ENCODE assay signal across 24 cellular contexts in genomic region chr2:42976400-42976799, GRCh38.
DNase-seq lines count a peak whose midpoint lies in the region; ATAC-seq, FAIRE-seq and TF ChIP-seq lines count a peak whose summit lies in the region.
"Had no signal": no experiment of that assay in that cellular context is flagged by ENCODE, and none has a peak within 500 bp of the region (broad histone marks: within the 10 kb centered on the region; RNA-seq: fewer than 3 reads in every experiment).

No MANE protein-coding gene starts in this region.

- DNase-seq in activated naive CD8-positive, alpha-beta T cell treated with anti-CD3 and anti-CD28 coated beads, Interleukin-2, amount 10 ng/mL, durations not matched to agents 7 days and 5 days: peak; percentile 23
- no peak for DNase-seq in activated naive CD8-positive, alpha-beta T cell treated with anti-CD3 and anti-CD28 coated beads, Interleukin-2, amount 50 U/mL, for 24 hours
- no peak for DNase-seq in foreskin keratinocyte
- DNase-seq in pancreas: peak in 1 of 6 donors; percentile 47
- no peak for DNase-seq in vagina (ENCODE audit: extremely low spot score in 2 of 2)
- DNase-seq in colonic mucosa: no peak
- DNase-seq in caudate nucleus (lab: John Stamatoyannopoulos, UW): no peak
- DNase-seq: activated CD4-positive, alpha-beta T cell treated with anti-CD3 and anti-CD28 coated beads for 4 hours; CD4-positive, CD25-positive, alpha-beta regulatory T cell; GF-D8; left ventricle myocardium superior; NCI-H1436 treated with DMSO at 0.1 percent for 48 hours; NCI-H2171 treated with DMSO at 0.1 percent for 48 hours; NCI-H526 treated with DMSO at 0.1 percent for 48 hours; stimulated activated CD4-positive, alpha-beta T cell treated with anti-CD3 and anti-CD28 coated beads, Interleukin-2, amount 100 ng/mL, for 24 hours; stimulated activated naive CD4-positive, alpha-beta T cell treated with Interleukin-2 at 50 U/mL for 16 hours; SW 1271; transverse colon had no signal

- H3K36me3 ChIP-seq in pancreas (no peaks in the 10 kb centered on the region), vagina (no peaks in the 10 kb centered on the region), colonic mucosa (no peaks in the 10 kb centered on the region)
- H3K36me3 ChIP-seq: transverse colon had no signal

- FAIRE-seq in pancreas (lab: Jason Lieb, UNC): no peak
- FAIRE-seq: A204.1, bronchial epithelial cell had no signal

- H3K27me3 ChIP-seq in foreskin keratinocyte (no peaks in the 10 kb centered on the region), pancreas (no peaks in the 10 kb centered on the region), vagina (no peaks in the 10 kb centered on the region), colonic mucosa (no peaks in the 10 kb centered on the region)
- H3K27me3 ChIP-seq: dorsolateral prefrontal cortex, transverse colon had no signal

- H3K9ac ChIP-seq in colonic mucosa (ENCODE audit: low read depth in 2 of 2, low read length in 2 of 2): no peak overlapping the region

- POLR2A ChIA-PET in activated naive CD8-positive, alpha-beta T cell treated with anti-CD3 and anti-CD28 coated beads, Interleukin-2, amount 10 ng/mL, durations not matched to agents 7 days and 5 days (lab: Charles Lee): interaction anchor here (0.6 kb wide), 1 partner anchor 619 kb away, joined by 3 read pairs; the partner anchor contains the start of gene THADA

- no peaks in the 10 kb centered on the region for H3K9me3 Mint-ChIP-seq in activated naive CD8-positive, alpha-beta T cell treated with anti-CD3 and anti-CD28 coated beads, Interleukin-2, amount 10 ng/mL, durations not matched to agents 7 days and 5 days
- no peaks in the 10 kb centered on the region for H3K9me3 Mint-ChIP-seq in activated naive CD8-positive, alpha-beta T cell treated with anti-CD3 and anti-CD28 coated beads, Interleukin-2, amount 50 U/mL, for 24 hours
- H3K9me3 Mint-ChIP-seq: activated T-helper 1 cell treated with anti-CD3 and anti-CD28 coated beads, Interleukin-12 subunit alpha, Interleukin-12 subunit beta, Interleukin-2, Interleukin-4 antibody, amounts not matched to agents 30 ng/mL and 10 ng/mL and 1 ng/mL, durations not matched to agents 14 hours and 24 hours and 36 hours; CD4-positive, CD25-positive, alpha-beta regulatory T cell had no signal

- H3K4me3 ChIP-seq in pancreas (no peak overlapping the region), vagina (no peak overlapping the region), colonic mucosa (no peak overlapping the region)
- H3K4me3 ChIP-seq: transverse colon had no signal

- H3K27ac ChIP-seq in foreskin keratinocyte: peak overlapping the region; percentile 14
- peak overlapping the region in 3 of 4 donors; percentile 17 to 84 (median 81) for H3K27ac ChIP-seq in pancreas
- H3K27ac ChIP-seq in vagina: peak overlapping the region; percentile 37
- no peak overlapping the region for H3K27ac ChIP-seq in colonic mucosa
- no peak overlapping the region for H3K27ac ChIP-seq in caudate nucleus (ENCODE audit: low read depth, low read length)

- H3K4me1 ChIP-seq in foreskin keratinocyte: peaks cover 15% of the 10 kb centered on the region
- H3K4me1 ChIP-seq in pancreas: peaks cover 25 to 46% (median 43%) of the 10 kb centered on the region in 3 donors
- peaks cover 20% of the 10 kb centered on the region for H3K4me1 ChIP-seq in vagina
- H3K4me1 ChIP-seq in colonic mucosa: peaks cover 6% of the 10 kb centered on the region

- no peak for ATAC-seq in activated naive CD8-positive, alpha-beta T cell treated with anti-CD3 and anti-CD28 coated beads, Interleukin-2, amount 10 ng/mL, durations not matched to agents 7 days and 5 days (ENCODE audit: low read depth)
- ATAC-seq in activated naive CD8-positive, alpha-beta T cell treated with anti-CD3 and anti-CD28 coated beads, Interleukin-2, amount 50 U/mL, for 24 hours: no peak
- ATAC-seq in foreskin keratinocyte (no peak), pancreas (no peak), GM21619 (IDR thresholded peaks at IDR 0.05; ENCODE audit: unreplicated experiment) (no peak)
- ATAC-seq: Right ventricle myocardium inferior had no signal

- H3K27ac Mint-ChIP-seq in activated naive CD8-positive, alpha-beta T cell treated with anti-CD3 and anti-CD28 coated beads, Interleukin-2, amount 10 ng/mL, durations not matched to agents 7 days and 5 days: no peak overlapping the region
- H3K27ac Mint-ChIP-seq in activated naive CD8-positive, alpha-beta T cell treated with anti-CD3 and anti-CD28 coated beads, Interleukin-2, amount 50 U/mL, for 24 hours: no peak overlapping the region
- H3K27ac Mint-ChIP-seq: activated T-helper 1 cell treated with anti-CD3 and anti-CD28 coated beads, Interleukin-12 subunit alpha, Interleukin-12 subunit beta, Interleukin-2, Interleukin-4 antibody, amounts not matched to agents 30 ng/mL and 10 ng/mL and 1 ng/mL, durations not matched to agents 14 hours and 24 hours and 36 hours had no signal

- no peak overlapping the region for H3K4me3 Mint-ChIP-seq in activated naive CD8-positive, alpha-beta T cell treated with anti-CD3 and anti-CD28 coated beads, Interleukin-2, amount 10 ng/mL, durations not matched to agents 7 days and 5 days
- H3K4me3 Mint-ChIP-seq in activated naive CD8-positive, alpha-beta T cell treated with anti-CD3 and anti-CD28 coated beads, Interleukin-2, amount 50 U/mL, for 24 hours: no peak overlapping the region
- H3K4me3 Mint-ChIP-seq: activated T-helper 1 cell treated with anti-CD3 and anti-CD28 coated beads, Interleukin-12 subunit alpha, Interleukin-12 subunit beta, Interleukin-2, Interleukin-4 antibody, amounts not matched to agents 30 ng/mL and 10 ng/mL and 1 ng/mL, durations not matched to agents 14 hours and 24 hours and 36 hours; CD4-positive, CD25-positive, alpha-beta regulatory T cell had no signal

- no peaks in the 10 kb centered on the region for H3K36me3 Mint-ChIP-seq in activated naive CD8-positive, alpha-beta T cell treated with anti-CD3 and anti-CD28 coated beads, Interleukin-2, amount 10 ng/mL, durations not matched to agents 7 days and 5 days
- no peaks in the 10 kb centered on the region for H3K36me3 Mint-ChIP-seq in activated naive CD8-positive, alpha-beta T cell treated with anti-CD3 and anti-CD28 coated beads, Interleukin-2, amount 50 U/mL, for 24 hours (ENCODE audit: low read depth)
- H3K36me3 Mint-ChIP-seq: CD4-positive, CD25-positive, alpha-beta regulatory T cell had no signal

- 85 to 95% methylated on average over 5 of the region's 5 CpGs for WGBS in pancreas, 2 donors

- H3K9me3 ChIP-seq in pancreas (no peaks in the 10 kb centered on the region), vagina (no peaks in the 10 kb centered on the region), colonic mucosa (no peaks in the 10 kb centered on the region)
- H3K9me3 ChIP-seq: transverse colon had no signal

- intact Hi-C loops in pancreas (cut with DNase I) (loop anchor here in 1 of 3 donors (5.0 kb wide), 2 partner anchors 131 to 251 kb away; partner anchors contain the start of gene ZFP36L2), vagina (cut with DNase I) (loop anchor here (5.0 kb wide), 1 partner anchor 46 kb away; no protein-coding TSS in a partner anchor), colonic mucosa (cut with DNase I) (loop anchor here (5.0 kb wide), 2 partner anchors 46 to 151 kb away; no protein-coding TSS in a partner anchor)

- no peak for TF ChIP-seq POLR2A in vagina (IDR thresholded peaks at IDR 0.05)

- H3K27me3 Mint-ChIP-seq in activated naive CD8-positive, alpha-beta T cell treated with anti-CD3 and anti-CD28 coated beads, Interleukin-2, amount 10 ng/mL, durations not matched to agents 7 days and 5 days: peaks cover 5% of the 10 kb centered on the region
- peaks cover 2% of the 10 kb centered on the region for H3K27me3 Mint-ChIP-seq in activated naive CD8-positive, alpha-beta T cell treated with anti-CD3 and anti-CD28 coated beads, Interleukin-2, amount 50 U/mL, for 24 hours
- H3K27me3 Mint-ChIP-seq: CD4-positive, CD25-positive, alpha-beta regulatory T cell had no signal

- no peak for TF ChIP-seq CTCF in foreskin keratinocyte (conservative IDR thresholded peaks at IDR 0.05)
- no peak for TF ChIP-seq CTCF in pancreas (IDR thresholded peaks at IDR 0.05)
- no peak for TF ChIP-seq CTCF in vagina (IDR thresholded peaks at IDR 0.05)
- no peak for TF ChIP-seq CTCF in colonic mucosa (IDR thresholded peaks at IDR 0.05)

- peaks cover 10% of the 10 kb centered on the region for H3K4me1 Mint-ChIP-seq in activated naive CD8-positive, alpha-beta T cell treated with anti-CD3 and anti-CD28 coated beads, Interleukin-2, amount 10 ng/mL, durations not matched to agents 7 days and 5 days
- peaks cover 10% of the 10 kb centered on the region for H3K4me1 Mint-ChIP-seq in activated naive CD8-positive, alpha-beta T cell treated with anti-CD3 and anti-CD28 coated beads, Interleukin-2, amount 50 U/mL, for 24 hours

Comparison
In these comparisons a context has a peak if more than half of its experiments do, and no peak if none do; other contexts are left out.
1. H3K27ac ChIP-seq: peak in foreskin keratinocyte (single experiment), pancreas (3 of 4) and vagina (single experiment); none in colonic mucosa (single experiment) and caudate nucleus (single experiment).